In genomic region chr16:27154573-27155521, GRCh38 we compare ENCODE assay signal across 1 cellular context.
TF ChIP-seq lines count a peak whose summit lies in the region.

No MANE protein-coding gene starts in this region.

TF ChIP-seq in HepG2, 621 proteins besides CTCF, POLR2A, EP300 and RAD21 (continued from another document and continues in another):
- TF ChIP-seq, protein P1, sequence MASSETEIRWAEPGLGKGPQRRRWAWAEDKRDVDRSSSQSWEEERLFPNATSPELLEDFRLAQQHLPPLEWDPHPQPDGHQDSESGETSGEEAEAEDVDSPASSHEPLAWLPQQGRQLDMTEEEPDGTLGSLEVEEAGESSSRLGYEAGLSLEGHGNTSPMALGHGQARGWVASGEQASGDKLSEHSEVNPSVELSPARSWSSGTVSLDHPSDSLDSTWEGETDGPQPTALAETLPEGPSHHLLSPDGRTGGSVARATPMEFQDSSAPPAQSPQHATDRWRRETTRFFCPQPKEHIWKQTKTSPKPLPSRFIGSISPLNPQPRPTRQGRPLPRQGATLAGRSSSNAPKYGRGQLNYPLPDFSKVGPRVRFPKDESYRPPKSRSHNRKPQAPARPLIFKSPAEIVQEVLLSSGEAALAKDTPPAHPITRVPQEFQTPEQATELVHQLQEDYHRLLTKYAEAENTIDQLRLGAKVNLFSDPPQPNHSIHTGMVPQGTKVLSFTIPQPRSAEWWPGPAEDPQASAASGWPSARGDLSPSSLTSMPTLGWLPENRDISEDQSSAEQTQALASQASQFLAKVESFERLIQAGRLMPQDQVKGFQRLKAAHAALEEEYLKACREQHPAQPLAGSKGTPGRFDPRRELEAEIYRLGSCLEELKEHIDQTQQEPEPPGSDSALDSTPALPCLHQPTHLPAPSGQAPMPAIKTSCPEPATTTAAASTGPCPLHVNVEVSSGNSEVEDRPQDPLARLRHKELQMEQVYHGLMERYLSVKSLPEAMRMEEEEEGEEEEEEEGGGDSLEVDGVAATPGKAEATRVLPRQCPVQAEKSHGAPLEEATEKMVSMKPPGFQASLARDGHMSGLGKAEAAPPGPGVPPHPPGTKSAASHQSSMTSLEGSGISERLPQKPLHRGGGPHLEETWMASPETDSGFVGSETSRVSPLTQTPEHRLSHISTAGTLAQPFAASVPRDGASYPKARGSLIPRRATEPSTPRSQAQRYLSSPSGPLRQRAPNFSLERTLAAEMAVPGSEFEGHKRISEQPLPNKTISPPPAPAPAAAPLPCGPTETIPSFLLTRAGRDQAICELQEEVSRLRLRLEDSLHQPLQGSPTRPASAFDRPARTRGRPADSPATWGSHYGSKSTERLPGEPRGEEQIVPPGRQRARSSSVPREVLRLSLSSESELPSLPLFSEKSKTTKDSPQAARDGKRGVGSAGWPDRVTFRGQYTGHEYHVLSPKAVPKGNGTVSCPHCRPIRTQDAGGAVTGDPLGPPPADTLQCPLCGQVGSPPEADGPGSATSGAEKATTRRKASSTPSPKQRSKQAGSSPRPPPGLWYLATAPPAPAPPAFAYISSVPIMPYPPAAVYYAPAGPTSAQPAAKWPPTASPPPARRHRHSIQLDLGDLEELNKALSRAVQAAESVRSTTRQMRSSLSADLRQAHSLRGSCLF (CRISPR knock-in tag; IDR thresholded peaks at IDR 0.05; ENCODE audit: borderline replicate concordance), result no peak
- no peak for TF ChIP-seq ZBTB20 (CRISPR knock-in tag; IDR thresholded peaks at IDR 0.05; ENCODE audit: borderline replicate concordance, low read depth)
- TF ChIP-seq KLF11 (CRISPR knock-in tag; IDR thresholded peaks at IDR 0.05), result no peak; the same call in 1 of the 2 replicates
- no peak for TF ChIP-seq GATAD1 (CRISPR knock-in tag; IDR thresholded peaks at IDR 0.05)
- TF ChIP-seq PITX1 (CRISPR knock-in tag; IDR thresholded peaks at IDR 0.05), result no peak
- TF ChIP-seq, protein P2, sequence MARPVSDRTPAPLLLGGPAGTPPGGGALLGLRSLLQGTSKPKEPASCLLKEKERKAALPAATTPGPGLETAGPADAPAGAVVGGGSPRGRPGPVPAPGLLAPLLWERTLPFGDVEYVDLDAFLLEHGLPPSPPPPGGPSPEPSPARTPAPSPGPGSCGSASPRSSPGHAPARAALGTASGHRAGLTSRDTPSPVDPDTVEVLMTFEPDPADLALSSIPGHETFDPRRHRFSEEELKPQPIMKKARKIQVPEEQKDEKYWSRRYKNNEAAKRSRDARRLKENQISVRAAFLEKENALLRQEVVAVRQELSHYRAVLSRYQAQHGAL (CRISPR knock-in tag; IDR thresholded peaks at IDR 0.05; ENCODE audit: not compliant biosample characterization), result peak; percentile 43
- no peak for TF ChIP-seq SNAI1 (CRISPR knock-in tag; IDR thresholded peaks at IDR 0.05; ENCODE audit: borderline replicate concordance)
- TF ChIP-seq SNRNP70 (IDR thresholded peaks at IDR 0.05; ENCODE audit: low read depth, low read length), result no peak
- TF ChIP-seq NRL (CRISPR knock-in tag; IDR thresholded peaks at IDR 0.05; ENCODE audit: borderline replicate concordance), result peak; percentile 21; the same call in 1 of the 2 replicates
- peak; percentile 44 for TF ChIP-seq RBM39 (IDR thresholded peaks at IDR 0.05; ENCODE audit: low read depth, low read length, poor library complexity, severe bottlenecking)
- TF ChIP-seq RFXANK (CRISPR knock-in tag; IDR thresholded peaks at IDR 0.05), result no peak
- no peak for TF ChIP-seq ZNF562 (CRISPR knock-in tag; IDR thresholded peaks at IDR 0.05; ENCODE audit: borderline replicate concordance)
- no peak for TF ChIP-seq RCOR2 (CRISPR knock-in tag; IDR thresholded peaks at IDR 0.05)
- TF ChIP-seq ZBTB7A (CRISPR knock-in tag; IDR thresholded peaks at IDR 0.05), result peak; percentile 73; the same call in 1 of the 2 replicates
- TF ChIP-seq, protein P3, sequence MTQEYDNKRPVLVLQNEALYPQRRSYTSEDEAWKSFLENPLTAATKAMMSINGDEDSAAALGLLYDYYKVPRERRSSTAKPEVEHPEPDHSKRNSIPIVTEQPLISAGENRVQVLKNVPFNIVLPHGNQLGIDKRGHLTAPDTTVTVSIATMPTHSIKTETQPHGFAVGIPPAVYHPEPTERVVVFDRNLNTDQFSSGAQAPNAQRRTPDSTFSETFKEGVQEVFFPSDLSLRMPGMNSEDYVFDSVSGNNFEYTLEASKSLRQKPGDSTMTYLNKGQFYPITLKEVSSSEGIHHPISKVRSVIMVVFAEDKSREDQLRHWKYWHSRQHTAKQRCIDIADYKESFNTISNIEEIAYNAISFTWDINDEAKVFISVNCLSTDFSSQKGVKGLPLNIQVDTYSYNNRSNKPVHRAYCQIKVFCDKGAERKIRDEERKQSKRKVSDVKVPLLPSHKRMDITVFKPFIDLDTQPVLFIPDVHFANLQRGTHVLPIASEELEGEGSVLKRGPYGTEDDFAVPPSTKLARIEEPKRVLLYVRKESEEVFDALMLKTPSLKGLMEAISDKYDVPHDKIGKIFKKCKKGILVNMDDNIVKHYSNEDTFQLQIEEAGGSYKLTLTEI (CRISPR knock-in tag; conservative IDR thresholded peaks at IDR 0.05), result no peak
- no peak for TF ChIP-seq ZNF660 (CRISPR knock-in tag; IDR thresholded peaks at IDR 0.05; ENCODE audit: borderline replicate concordance, low read depth)
- TF ChIP-seq, protein P4, sequence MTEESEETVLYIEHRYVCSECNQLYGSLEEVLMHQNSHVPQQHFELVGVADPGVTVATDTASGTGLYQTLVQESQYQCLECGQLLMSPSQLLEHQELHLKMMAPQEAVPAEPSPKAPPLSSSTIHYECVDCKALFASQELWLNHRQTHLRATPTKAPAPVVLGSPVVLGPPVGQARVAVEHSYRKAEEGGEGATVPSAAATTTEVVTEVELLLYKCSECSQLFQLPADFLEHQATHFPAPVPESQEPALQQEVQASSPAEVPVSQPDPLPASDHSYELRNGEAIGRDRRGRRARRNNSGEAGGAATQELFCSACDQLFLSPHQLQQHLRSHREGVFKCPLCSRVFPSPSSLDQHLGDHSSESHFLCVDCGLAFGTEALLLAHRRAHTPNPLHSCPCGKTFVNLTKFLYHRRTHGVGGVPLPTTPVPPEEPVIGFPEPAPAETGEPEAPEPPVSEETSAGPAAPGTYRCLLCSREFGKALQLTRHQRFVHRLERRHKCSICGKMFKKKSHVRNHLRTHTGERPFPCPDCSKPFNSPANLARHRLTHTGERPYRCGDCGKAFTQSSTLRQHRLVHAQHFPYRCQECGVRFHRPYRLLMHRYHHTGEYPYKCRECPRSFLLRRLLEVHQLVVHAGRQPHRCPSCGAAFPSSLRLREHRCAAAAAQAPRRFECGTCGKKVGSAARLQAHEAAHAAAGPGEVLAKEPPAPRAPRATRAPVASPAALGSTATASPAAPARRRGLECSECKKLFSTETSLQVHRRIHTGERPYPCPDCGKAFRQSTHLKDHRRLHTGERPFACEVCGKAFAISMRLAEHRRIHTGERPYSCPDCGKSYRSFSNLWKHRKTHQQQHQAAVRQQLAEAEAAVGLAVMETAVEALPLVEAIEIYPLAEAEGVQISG (CRISPR knock-in tag; IDR thresholded peaks at IDR 0.05), result peak; percentile 59
- TF ChIP-seq POLR2G (IDR thresholded peaks at IDR 0.05; ENCODE audit: low read depth, low read length), result no peak
- TF ChIP-seq ZNF138 (CRISPR knock-in tag; IDR thresholded peaks at IDR 0.05; ENCODE audit: low read depth), result no peak
- TF ChIP-seq BATF2 (CRISPR knock-in tag; IDR thresholded peaks at IDR 0.05), result no peak
- 0 out of 2 replicates have a peak, but pooled peaks have one; percentile 22 for TF ChIP-seq MIXL1 (CRISPR knock-in tag; IDR thresholded peaks at IDR 0.05)
- peak; percentile 18; the same call in 1 of the 2 replicates for TF ChIP-seq ATF2 (CRISPR knock-in tag; IDR thresholded peaks at IDR 0.05)
- TF ChIP-seq, protein P5, sequence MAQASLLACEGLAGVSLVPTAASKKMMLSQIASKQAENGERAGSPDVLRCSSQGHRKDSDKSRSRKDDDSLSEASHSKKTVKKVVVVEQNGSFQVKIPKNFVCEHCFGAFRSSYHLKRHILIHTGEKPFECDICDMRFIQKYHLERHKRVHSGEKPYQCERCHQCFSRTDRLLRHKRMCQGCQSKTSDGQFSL (CRISPR knock-in tag; IDR thresholded peaks at IDR 0.05), result peak; percentile 14; the same call in 1 of the 2 replicates
- peak; percentile 37; the same call in 1 of the 2 replicates for TF ChIP-seq CBX5 (CRISPR knock-in tag; IDR thresholded peaks at IDR 0.05; ENCODE audit: borderline replicate concordance)
- TF ChIP-seq ZNF160 (CRISPR knock-in tag; IDR thresholded peaks at IDR 0.05), result no peak
- peak; percentile 68; the same call in 1 of the 2 replicates for TF ChIP-seq KDM2A (CRISPR knock-in tag; IDR thresholded peaks at IDR 0.05; ENCODE audit: borderline replicate concordance, low read depth)
- no peak for TF ChIP-seq BCL6 (CRISPR knock-in tag; IDR thresholded peaks at IDR 0.05)
- peak; percentile 44; the same call in 1 of the 2 replicates for TF ChIP-seq KDM5B (CRISPR knock-in tag; IDR thresholded peaks at IDR 0.05; ENCODE audit: borderline replicate concordance)
- TF ChIP-seq ZSCAN25 (CRISPR knock-in tag; IDR thresholded peaks at IDR 0.05), result 0 out of 2 replicates have a peak, but pooled peaks have one; percentile 55
- no peak for TF ChIP-seq ZBTB21 (CRISPR knock-in tag; IDR thresholded peaks at IDR 0.05)
- TF ChIP-seq XRCC5 (optimal IDR thresholded peaks at IDR 0.05; ENCODE audit: low read length), result peak; percentile 94
- TF ChIP-seq, protein P6, sequence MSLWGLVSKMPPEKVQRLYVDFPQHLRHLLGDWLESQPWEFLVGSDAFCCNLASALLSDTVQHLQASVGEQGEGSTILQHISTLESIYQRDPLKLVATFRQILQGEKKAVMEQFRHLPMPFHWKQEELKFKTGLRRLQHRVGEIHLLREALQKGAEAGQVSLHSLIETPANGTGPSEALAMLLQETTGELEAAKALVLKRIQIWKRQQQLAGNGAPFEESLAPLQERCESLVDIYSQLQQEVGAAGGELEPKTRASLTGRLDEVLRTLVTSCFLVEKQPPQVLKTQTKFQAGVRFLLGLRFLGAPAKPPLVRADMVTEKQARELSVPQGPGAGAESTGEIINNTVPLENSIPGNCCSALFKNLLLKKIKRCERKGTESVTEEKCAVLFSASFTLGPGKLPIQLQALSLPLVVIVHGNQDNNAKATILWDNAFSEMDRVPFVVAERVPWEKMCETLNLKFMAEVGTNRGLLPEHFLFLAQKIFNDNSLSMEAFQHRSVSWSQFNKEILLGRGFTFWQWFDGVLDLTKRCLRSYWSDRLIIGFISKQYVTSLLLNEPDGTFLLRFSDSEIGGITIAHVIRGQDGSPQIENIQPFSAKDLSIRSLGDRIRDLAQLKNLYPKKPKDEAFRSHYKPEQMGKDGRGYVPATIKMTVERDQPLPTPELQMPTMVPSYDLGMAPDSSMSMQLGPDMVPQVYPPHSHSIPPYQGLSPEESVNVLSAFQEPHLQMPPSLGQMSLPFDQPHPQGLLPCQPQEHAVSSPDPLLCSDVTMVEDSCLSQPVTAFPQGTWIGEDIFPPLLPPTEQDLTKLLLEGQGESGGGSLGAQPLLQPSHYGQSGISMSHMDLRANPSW (CRISPR knock-in tag; IDR thresholded peaks at IDR 0.05; ENCODE audit: borderline replicate concordance), result no peak
- TF ChIP-seq, protein P7, sequence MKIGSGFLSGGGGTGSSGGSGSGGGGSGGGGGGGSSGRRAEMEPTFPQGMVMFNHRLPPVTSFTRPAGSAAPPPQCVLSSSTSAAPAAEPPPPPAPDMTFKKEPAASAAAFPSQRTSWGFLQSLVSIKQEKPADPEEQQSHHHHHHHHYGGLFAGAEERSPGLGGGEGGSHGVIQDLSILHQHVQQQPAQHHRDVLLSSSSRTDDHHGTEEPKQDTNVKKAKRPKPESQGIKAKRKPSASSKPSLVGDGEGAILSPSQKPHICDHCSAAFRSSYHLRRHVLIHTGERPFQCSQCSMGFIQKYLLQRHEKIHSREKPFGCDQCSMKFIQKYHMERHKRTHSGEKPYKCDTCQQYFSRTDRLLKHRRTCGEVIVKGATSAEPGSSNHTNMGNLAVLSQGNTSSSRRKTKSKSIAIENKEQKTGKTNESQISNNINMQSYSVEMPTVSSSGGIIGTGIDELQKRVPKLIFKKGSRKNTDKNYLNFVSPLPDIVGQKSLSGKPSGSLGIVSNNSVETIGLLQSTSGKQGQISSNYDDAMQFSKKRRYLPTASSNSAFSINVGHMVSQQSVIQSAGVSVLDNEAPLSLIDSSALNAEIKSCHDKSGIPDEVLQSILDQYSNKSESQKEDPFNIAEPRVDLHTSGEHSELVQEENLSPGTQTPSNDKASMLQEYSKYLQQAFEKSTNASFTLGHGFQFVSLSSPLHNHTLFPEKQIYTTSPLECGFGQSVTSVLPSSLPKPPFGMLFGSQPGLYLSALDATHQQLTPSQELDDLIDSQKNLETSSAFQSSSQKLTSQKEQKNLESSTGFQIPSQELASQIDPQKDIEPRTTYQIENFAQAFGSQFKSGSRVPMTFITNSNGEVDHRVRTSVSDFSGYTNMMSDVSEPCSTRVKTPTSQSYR (CRISPR knock-in tag; IDR thresholded peaks at IDR 0.05; ENCODE audit: borderline replicate concordance), result peak; percentile 27; the same call in 1 of the 2 replicates
- TF ChIP-seq, protein P8, sequence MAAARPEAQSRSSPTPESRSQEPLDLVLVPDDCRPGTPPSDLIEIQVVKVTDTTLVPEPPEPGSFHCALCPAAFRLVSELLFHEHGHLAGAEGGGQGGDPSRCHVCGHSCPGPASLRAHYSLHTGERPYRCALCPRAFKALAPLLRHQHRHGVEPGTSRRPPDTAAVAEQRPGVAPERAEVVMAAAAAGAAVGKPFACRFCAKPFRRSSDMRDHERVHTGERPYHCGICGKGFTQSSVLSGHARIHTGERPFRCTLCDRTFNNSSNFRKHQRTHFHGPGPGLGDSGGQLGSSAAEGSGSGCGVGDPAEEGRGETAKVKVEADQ (CRISPR knock-in tag; IDR thresholded peaks at IDR 0.05; ENCODE audit: borderline replicate concordance), result 0 out of 2 replicates have a peak, but pooled peaks have one; percentile 32
- TF ChIP-seq ELF3 (CRISPR knock-in tag; IDR thresholded peaks at IDR 0.05), result 0 out of 2 replicates have a peak, but pooled peaks have one; percentile 20
- TF ChIP-seq ZNF713 (CRISPR knock-in tag; IDR thresholded peaks at IDR 0.05), result no peak
- TF ChIP-seq NFE2L2 (IDR thresholded peaks at IDR 0.05; ENCODE audit: low read length), result no peak
- peak; percentile 90 for TF ChIP-seq HNF4A (CRISPR knock-in tag; IDR thresholded peaks at IDR 0.05)
